ENCODE assay signal across 8 cellular contexts in the genomic region with DNA sequence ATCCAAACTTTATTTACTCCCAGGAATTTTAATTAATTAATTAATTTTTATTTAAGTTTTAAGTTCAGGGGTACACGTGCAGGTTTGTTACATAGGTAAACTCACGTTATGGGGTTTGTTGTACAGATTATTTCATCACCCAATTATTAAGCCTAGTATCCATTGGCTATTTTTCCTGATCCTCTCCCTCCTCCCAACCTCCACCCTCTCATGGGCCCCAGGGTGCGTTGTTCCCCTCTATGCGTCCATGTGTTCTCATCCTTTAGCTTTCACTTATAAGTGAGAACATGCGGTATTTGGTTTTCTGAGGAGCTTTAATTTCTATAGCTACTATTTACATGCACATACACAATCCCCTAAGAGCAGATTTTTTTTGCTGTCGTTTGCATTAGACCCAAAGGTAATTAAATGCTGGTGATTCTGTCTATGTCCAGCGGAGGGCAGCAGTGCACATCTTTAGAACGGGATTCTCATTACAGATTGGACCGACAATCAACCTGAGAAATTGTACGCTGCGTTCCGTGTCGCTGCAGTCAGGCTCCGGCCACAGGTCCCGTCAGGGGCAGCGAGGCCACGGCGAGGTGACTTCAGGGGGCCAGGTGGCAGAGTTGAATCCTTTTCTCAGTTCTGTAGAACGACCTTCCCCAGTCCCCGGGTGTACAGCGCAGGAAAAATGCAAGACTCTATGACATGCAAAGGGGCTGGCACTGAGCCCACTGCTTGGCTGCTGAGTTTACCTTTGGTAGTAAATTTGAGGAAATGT. TPM values are rescaled to one million over a fixed set of nuclear protein-coding genes. Genes with fewer than 3 reads are reported as not detected.
DNase-seq lines count a peak whose midpoint lies in the region; ATAC-seq lines count a peak whose summit lies in the region.

No MANE protein-coding gene starts in this region.

- peaks cover 7% of the 10 kb centered on the region for H3K4me1 ChIP-seq in CD4-positive, CD25-positive, alpha-beta regulatory T cell (ENCODE audit: control insufficient read depth, insufficient read depth, low read length, poor library complexity, severe bottlenecking)
- H3K4me1 ChIP-seq in ectodermal cell (ENCODE audit: control insufficient read depth, insufficient read depth, low read length), result peaks cover 2% of the 10 kb centered on the region

- ATAC-seq in CD4-positive, CD25-positive, alpha-beta regulatory T cell (ENCODE audit: low read depth in 2 of 2), result peak; percentile 83 to 92
- peak; percentile 88 for ATAC-seq in GM19455 (IDR thresholded peaks at IDR 0.05; ENCODE audit: unreplicated experiment)
- peak; percentile 86 for ATAC-seq in memory B cell (ENCODE audit: low read depth)

- H3K9me3 ChIP-seq in CD4-positive, CD25-positive, alpha-beta regulatory T cell (ENCODE audit: control insufficient read depth in 2 of 2, low read length in 2 of 2), result no peaks in the 10 kb centered on the region
- H3K9me3 ChIP-seq in ectodermal cell (ENCODE audit: control insufficient read depth, low read length), result no peaks in the 10 kb centered on the region

- peak overlapping the region; percentile 22 for H3K4me3 ChIP-seq in CD4-positive, CD25-positive, alpha-beta regulatory T cell (ENCODE audit: low read depth, low read length)
- H3K4me3 ChIP-seq in ectodermal cell (ENCODE audit: insufficient read depth, low read depth, low read length), result peak overlapping the region; percentile 24

- H3K36me3 ChIP-seq in CD4-positive, CD25-positive, alpha-beta regulatory T cell (ENCODE audit: control insufficient read depth, insufficient read depth, low read length), result no peaks in the 10 kb centered on the region
- no peaks in the 10 kb centered on the region for H3K36me3 ChIP-seq in ectodermal cell (ENCODE audit: control insufficient read depth, insufficient read depth, low read length)

- DNase-seq in CD4-positive, CD25-positive, alpha-beta regulatory T cell, result peak; percentile 56 to 85 (median 73)
- DNase-seq in HK-2 (ENCODE audit: unreplicated experiment) (peak; percentile 63), NCI-H748 treated with DMSO at 0.1 percent for 48 hours (lab: John Stamatoyannopoulos, UW) (peak; percentile 89), memory B cell (ENCODE audit: low spot score in 2 of 2) (peak; percentile 55 to 61)
- peak; percentile 82 for DNase-seq in activated CD4-positive, alpha-beta memory T cell treated with anti-CD3 and anti-CD28 coated beads, Interleukin-2, amount 10 ng/mL, durations not matched to agents 7 days and 5 days
- DNase-seq in stimulated activated CD8-positive, alpha-beta memory T cell treated with anti-CD3 and anti-CD28 coated beads, Interleukin-12 subunit alpha, Interleukin-12 subunit beta, amount 100 ng/mL, for 4 hours (ENCODE audit: low read depth), result peak; percentile 43

- no peak overlapping the region for H3K27ac Mint-ChIP-seq in CD4-positive, CD25-positive, alpha-beta regulatory T cell
- H3K27ac Mint-ChIP-seq in activated CD4-positive, alpha-beta memory T cell treated with anti-CD3 and anti-CD28 coated beads, Interleukin-2, amount 10 ng/mL, durations not matched to agents 7 days and 5 days, result no peak overlapping the region
- H3K27ac Mint-ChIP-seq in memory B cell, result no peak overlapping the region

- no peaks in the 10 kb centered on the region for H3K9me3 Mint-ChIP-seq in CD4-positive, CD25-positive, alpha-beta regulatory T cell
- H3K9me3 Mint-ChIP-seq in activated CD4-positive, alpha-beta memory T cell treated with anti-CD3 and anti-CD28 coated beads, Interleukin-2, amount 10 ng/mL, durations not matched to agents 7 days and 5 days, result no peaks in the 10 kb centered on the region
- no peaks in the 10 kb centered on the region for H3K9me3 Mint-ChIP-seq in memory B cell

- H3K4me1 Mint-ChIP-seq in CD4-positive, CD25-positive, alpha-beta regulatory T cell, result peaks cover 0 to 4% (median 0%) of the 10 kb centered on the region in 4 donors
- H3K4me1 Mint-ChIP-seq in activated CD4-positive, alpha-beta memory T cell treated with anti-CD3 and anti-CD28 coated beads, Interleukin-2, amount 10 ng/mL, durations not matched to agents 7 days and 5 days, result peaks cover 4% of the 10 kb centered on the region
- peaks cover 3% of the 10 kb centered on the region for H3K4me1 Mint-ChIP-seq in memory B cell

- peaks cover 62% of the 10 kb centered on the region for H3K27me3 Mint-ChIP-seq in CD4-positive, CD25-positive, alpha-beta regulatory T cell
- H3K27me3 Mint-ChIP-seq in activated CD4-positive, alpha-beta memory T cell treated with anti-CD3 and anti-CD28 coated beads, Interleukin-2, amount 10 ng/mL, durations not matched to agents 7 days and 5 days, result peaks cover 59% of the 10 kb centered on the region
- H3K27me3 Mint-ChIP-seq in memory B cell, result peaks cover 25% of the 10 kb centered on the region

- H3K27me3 ChIP-seq in CD4-positive, CD25-positive, alpha-beta regulatory T cell (ENCODE audit: control insufficient read depth, insufficient read depth, low read length), result peaks cover 3% of the 10 kb centered on the region
- H3K27me3 ChIP-seq in ectodermal cell (ENCODE audit: control insufficient read depth, insufficient read depth, low read length, poor library complexity, severe bottlenecking), result peaks cover 12% of the 10 kb centered on the region

- 18 to 19% methylated on average over 18 to 20 of the region's 21 CpGs for WGBS in ectodermal cell, 2 experiments

- CTCF ChIA-PET in activated CD4-positive, alpha-beta memory T cell treated with anti-CD3 and anti-CD28 coated beads, Interleukin-2, amount 10 ng/mL, durations not matched to agents 7 days and 5 days (lab: Charles Lee), result interaction anchor here (0.6 to 2.4 kb wide), 18 partner anchors 10 to 857 kb away, joined by 3 to 11 read pairs (median 4); partner anchors contain the start of gene TMEM30B

- POLR2A ChIA-PET in activated CD4-positive, alpha-beta memory T cell treated with anti-CD3 and anti-CD28 coated beads, Interleukin-2, amount 10 ng/mL, durations not matched to agents 7 days and 5 days (lab: Charles Lee), result no interaction called here

- no peaks in the 10 kb centered on the region for H3K36me3 Mint-ChIP-seq in CD4-positive, CD25-positive, alpha-beta regulatory T cell
- H3K36me3 Mint-ChIP-seq in activated CD4-positive, alpha-beta memory T cell treated with anti-CD3 and anti-CD28 coated beads, Interleukin-2, amount 10 ng/mL, durations not matched to agents 7 days and 5 days (ENCODE audit: low read depth), result no peaks in the 10 kb centered on the region
- H3K36me3 Mint-ChIP-seq in memory B cell, result no peaks in the 10 kb centered on the region

- H3K27ac ChIP-seq in CD4-positive, CD25-positive, alpha-beta regulatory T cell (ENCODE audit: insufficient read depth, low read length, poor library complexity, severe bottlenecking), result no peak overlapping the region
- H3K27ac ChIP-seq in ectodermal cell (ENCODE audit: insufficient read depth, low read depth, low read length, poor library complexity, severe bottlenecking), result no peak overlapping the region

- H3K4me3 Mint-ChIP-seq in CD4-positive, CD25-positive, alpha-beta regulatory T cell, result peak overlapping the region in 2 of 4 donors; percentile 72 to 83
- H3K4me3 Mint-ChIP-seq in activated CD4-positive, alpha-beta memory T cell treated with anti-CD3 and anti-CD28 coated beads, Interleukin-2, amount 10 ng/mL, durations not matched to agents 7 days and 5 days, result no peak overlapping the region
- peak overlapping the region; percentile 45 for H3K4me3 Mint-ChIP-seq in memory B cell

RNA-seq across cellular contexts. Expression of gene TMEM30B, which starts 11.6 kb away (rescaled TPM):
- total RNA-seq in CD4-positive, CD25-positive, alpha-beta regulatory T cell, result 2.1 TPM
- polyA plus RNA-seq in CD4-positive, CD25-positive, alpha-beta regulatory T cell, result 1 to 10 TPM; 2.1 to 4.8 (median 3.5) TPM
- under 1 TPM; 0.48 to 0.60 TPM for total RNA-seq in activated CD4-positive, alpha-beta memory T cell treated with anti-CD3 and anti-CD28 coated beads, Interleukin-2, amount 10 ng/mL, durations not matched to agents 7 days and 5 days
- not detected for polyA plus RNA-seq in ectodermal cell (2013, experiment 1 of 4)
- not detected for polyA plus RNA-seq in ectodermal cell (2013, experiment 2 of 4)
- polyA plus RNA-seq in ectodermal cell (2013, experiment 3 of 4), result not detected
- 0.04 TPM for polyA plus RNA-seq in ectodermal cell (2013, experiment 4 of 4)

RNA-seq across cellular contexts. Expression of gene PRKCH, which starts 51.9 kb away (rescaled TPM):
- total RNA-seq in CD4-positive, CD25-positive, alpha-beta regulatory T cell, result 457 TPM
- 100 to 1,000 TPM; 194 to 221 (median 199) TPM for polyA plus RNA-seq in CD4-positive, CD25-positive, alpha-beta regulatory T cell
- total RNA-seq in activated CD4-positive, alpha-beta memory T cell treated with anti-CD3 and anti-CD28 coated beads, Interleukin-2, amount 10 ng/mL, durations not matched to agents 7 days and 5 days, result 100 to 1,000 TPM; 186 to 195 TPM
- 1.0 TPM for polyA plus RNA-seq in ectodermal cell (2013, experiment 1 of 4)
- polyA plus RNA-seq in ectodermal cell (2013, experiment 2 of 4), result 1.1 TPM
- polyA plus RNA-seq in ectodermal cell (2013, experiment 3 of 4), result 0.80 TPM
- polyA plus RNA-seq in ectodermal cell (2013, experiment 4 of 4), result 0.53 TPM
